In genomic region chr11:530960-531825, GRCh38 we compare ENCODE assay signal across 17 cellular contexts. TPM values are rescaled to one million over a fixed set of nuclear protein-coding genes. Genes with fewer than 3 reads are reported as not detected.
"Had no signal": no experiment of that assay in that cellular context is flagged by ENCODE, and none has a peak within 500 bp of the region (broad histone marks: within the 10 kb centered on the region; RNA-seq: fewer than 3 reads in every experiment).

No MANE protein-coding gene starts in this region.

- DNase-seq: activated CD4-positive, CD25-positive, alpha-beta regulatory T cell treated with anti-CD3 and anti-CD28 coated beads, Interleukin-2, amount 50 U/mL, for 72 hours; activated naive CD4-positive, alpha-beta T cell treated with Interleukin-2 at 50 U/mL for 16 hours; anterior cingulate cortex; cerebellar nuclear complex; effector CD8-positive, alpha-beta T cell; heart right ventricle; naive B cell; retina; stimulated activated CD4-positive, alpha-beta T cell treated with anti-CD3 and anti-CD28 coated beads, Interleukin-15, amount 100 ng/mL, for 24 hours; stimulated activated CD4-positive, alpha-beta T cell treated with anti-CD3 and anti-CD28 coated beads, Interleukin-4, amount 100 ng/mL, for 1 hour; stimulated activated naive B cell treated with anti-CD40 and anti-IgM and Interleukin-4, amounts not matched to agents 10 μg/mL and 1 μg/mL and 100 μg/mL, for 72 hours; T-helper 1 cell; T1000 had no signal

- H3K4me3 ChIP-seq: heart right ventricle, tibial artery had no signal

- H3K27me3 Mint-ChIP-seq: naive B cell; stimulated activated naive B cell treated with anti-CD40 and anti-IgM and Interleukin-4, amounts not matched to agents 10 μg/mL and 1 μg/mL and 100 μg/mL, for 72 hours had no signal

- H3K9me3 ChIP-seq: heart right ventricle, neutrophil, tibial artery had no signal

- ATAC-seq: heart right ventricle; stimulated activated naive B cell treated with anti-CD40 and anti-IgM and Interleukin-4, amounts not matched to agents 10 μg/mL and 1 μg/mL and 100 μg/mL, for 72 hours had no signal

- H3K36me3 Mint-ChIP-seq: naive B cell had no signal

- FAIRE-seq: frontal cortex, islet of Langerhans had no signal

- H3K27ac ChIP-seq: heart right ventricle, neutrophil, tibial artery had no signal

- H3K4me3 Mint-ChIP-seq: stimulated activated naive B cell treated with anti-CD40 and anti-IgM and Interleukin-4, amounts not matched to agents 10 μg/mL and 1 μg/mL and 100 μg/mL, for 72 hours had no signal

- H3K9me3 Mint-ChIP-seq: naive B cell; stimulated activated naive B cell treated with anti-CD40 and anti-IgM and Interleukin-4, amounts not matched to agents 10 μg/mL and 1 μg/mL and 100 μg/mL, for 72 hours had no signal

- H3K27ac Mint-ChIP-seq: stimulated activated naive B cell treated with anti-CD40 and anti-IgM and Interleukin-4, amounts not matched to agents 10 μg/mL and 1 μg/mL and 100 μg/mL, for 72 hours had no signal

- H3K27me3 ChIP-seq: tibial artery had no signal

RNA-seq across cellular contexts. Expression of gene LMNTD2, which starts 29.3 kb away (rescaled TPM):
- total RNA-seq: frontal cortex had no signal
